In the genomic region with DNA sequence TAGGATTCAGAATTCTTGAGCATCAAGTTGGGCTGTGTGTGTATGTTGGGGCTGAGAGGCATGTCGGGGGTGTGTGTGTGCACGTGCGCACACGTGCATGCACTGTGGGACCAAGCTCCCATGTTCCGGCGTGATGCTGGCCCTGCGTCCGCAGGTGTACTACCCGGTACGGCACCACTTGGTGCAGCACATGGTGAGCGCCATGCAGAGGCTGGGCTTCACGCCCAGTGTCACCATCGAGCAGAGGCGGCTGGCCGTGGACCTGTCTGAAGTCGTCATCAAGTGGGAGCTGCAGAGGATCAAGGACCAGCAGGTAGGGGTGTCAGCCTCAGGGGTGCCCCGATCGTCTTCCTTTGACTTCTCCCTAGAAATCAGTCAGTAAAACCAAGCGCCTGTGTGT, we compare ENCODE assay signal across 17 cellular contexts.
DNase-seq lines count a peak whose midpoint lies in the region; ATAC-seq and TF ChIP-seq lines count a peak whose summit lies in the region.
"Had no signal": no experiment of that assay in that cellular context is flagged by ENCODE, and none has a peak within 500 bp of the region (broad histone marks: within the 10 kb centered on the region; RNA-seq: fewer than 3 reads in every experiment).

No MANE protein-coding gene starts in this region.

- TF ChIP-seq CTCF in heart left ventricle (IDR thresholded peaks at IDR 0.05) (no peak), endodermal cell (conservative IDR thresholded peaks at IDR 0.05) (no peak), omental fat pad (IDR thresholded peaks at IDR 0.05) (no peak)

- no peak overlapping the region for H3K9ac ChIP-seq in endodermal cell (ENCODE audit: extremely low read depth, low read length, poor library complexity, severe bottlenecking)
- H3K9ac ChIP-seq in skeletal muscle tissue (ENCODE audit: low read depth in 1 of 3, low read length in 3 of 3): peak overlapping the region in 1 of 3 donors; percentile 54
- H3K9ac ChIP-seq: BLaER1 had no signal

- H3K27me3 ChIP-seq in heart left ventricle (no peaks in the 10 kb centered on the region), endodermal cell (ENCODE audit: control insufficient read depth, insufficient read depth, low read length, poor library complexity, severe bottlenecking) (no peaks in the 10 kb centered on the region), skeletal muscle tissue (ENCODE audit: control insufficient read depth in 3 of 3, insufficient read depth in 3 of 3, low read length in 3 of 3) (no peaks in the 10 kb centered on the region)
- H3K27me3 ChIP-seq: BLaER1 had no signal

- H3K9me3 ChIP-seq in heart left ventricle: no peaks in the 10 kb centered on the region
- no peaks in the 10 kb centered on the region for H3K9me3 ChIP-seq in endodermal cell (ENCODE audit: control insufficient read depth, low read length)
- H3K9me3 ChIP-seq in skeletal muscle tissue (ENCODE audit: control insufficient read depth in 3 of 3, low read length in 3 of 3): no peaks in the 10 kb centered on the region
- H3K9me3 ChIP-seq: BLaER1, Caco-2, HAP-1 had no signal

- intact Hi-C loops in heart left ventricle (cut with DNase I): no loop called here
- intact Hi-C loops in left cardiac atrium (cut with DNase I): no loop called here

- ATAC-seq in heart left ventricle: peak in 3 of 4 donors; percentile 6 to 39 (median 21)
- no peak for ATAC-seq in left cardiac atrium
- ATAC-seq in omental fat pad (ENCODE audit: low FRiP score): peak; percentile 5

- H3K27ac Mint-ChIP-seq in endodermal cell: peak overlapping the region; percentile 40

- peak overlapping the region in 9 of 12 donors; percentile 55 to 92 (median 82) for H3K27ac ChIP-seq in heart left ventricle
- no peak overlapping the region for H3K27ac ChIP-seq in endodermal cell (ENCODE audit: low read depth, low read length)
- peak overlapping the region; percentile 81 for H3K27ac ChIP-seq in skeletal muscle tissue (ENCODE audit: low read depth, low read length)
- H3K27ac ChIP-seq: BLaER1, HL-60 had no signal

- no peaks in the 10 kb centered on the region for H3K9me3 Mint-ChIP-seq in endodermal cell
- H3K9me3 Mint-ChIP-seq: CD8-positive, alpha-beta memory T cell had no signal

- peaks cover 95% of the 10 kb centered on the region for H3K36me3 Mint-ChIP-seq in endodermal cell (ENCODE audit: low read depth)

- no peaks in the 10 kb centered on the region for H3K27me3 Mint-ChIP-seq in endodermal cell (ENCODE audit: insufficient read depth)
- H3K27me3 Mint-ChIP-seq: CD8-positive, alpha-beta memory T cell had no signal

- H3K36me3 ChIP-seq in heart left ventricle (peaks cover 0 to 100% (median 99%) of the 10 kb centered on the region in 9 donors), endodermal cell (ENCODE audit: control insufficient read depth, insufficient read depth, low read length) (peaks cover 94% of the 10 kb centered on the region), skeletal muscle tissue (ENCODE audit: control insufficient read depth in 3 of 3, insufficient read depth in 3 of 3, low read length in 3 of 3) (peaks cover 66 to 90% (median 83%) of the 10 kb centered on the region in 3 donors)

- no peaks in the 10 kb centered on the region for H3K4me1 Mint-ChIP-seq in endodermal cell
- H3K4me1 Mint-ChIP-seq: CD8-positive, alpha-beta memory T cell had no signal

- TF ChIP-seq POLR2A in heart left ventricle (IDR thresholded peaks at IDR 0.05): no peak

- no peak overlapping the region for H3K4me3 ChIP-seq in heart left ventricle
- no peak overlapping the region for H3K4me3 ChIP-seq in endodermal cell (ENCODE audit: low read length)
- H3K4me3 ChIP-seq in skeletal muscle tissue (ENCODE audit: low read length in 3 of 3): no peak overlapping the region
- H3K4me3 ChIP-seq: BLaER1, HAP-1 had no signal

- WGBS in heart left ventricle, 4 donors: 85 to 93% (median 88%) methylated on average over 11 to 19 of the region's 19 CpGs
- WGBS in endodermal cell (ENCODE audit: insufficient coverage in 1 of 2, insufficient read length in 1 of 2), 2 experiments: 95 to 97% methylated on average over 18 to 19 of the region's 19 CpGs

- peaks cover 0 to 17% (median 0%) of the 10 kb centered on the region in 12 donors for H3K4me1 ChIP-seq in heart left ventricle
- no peaks in the 10 kb centered on the region for H3K4me1 ChIP-seq in endodermal cell (ENCODE audit: control insufficient read depth, insufficient read depth, low read length)
- H3K4me1 ChIP-seq in skeletal muscle tissue (ENCODE audit: control insufficient read depth in 3 of 3, insufficient read depth in 3 of 3, low read length in 3 of 3): peaks cover 0 to 8% (median 6%) of the 10 kb centered on the region in 3 donors
- H3K4me1 ChIP-seq: BLaER1, Caco-2 had no signal

- H3K4me3 Mint-ChIP-seq in endodermal cell: no peak overlapping the region
- H3K4me3 Mint-ChIP-seq: CD8-positive, alpha-beta memory T cell had no signal

- no peak for DNase-seq in heart left ventricle
- no peak for DNase-seq in left cardiac atrium
- no peak for DNase-seq in endodermal cell
- DNase-seq in omental fat pad (ENCODE audit: low spot score): no peak
- DNase-seq in ecto neural progenitor cell (ENCODE audit: low spot score): no peak
- no peak for DNase-seq in nucleus accumbens (lab: John Stamatoyannopoulos, UW)
- DNase-seq: 8988T; AML-193; Caco-2; CD8-positive, alpha-beta memory T cell; DND-41; GDM1; GOT3 had no signal

Comparison
In these comparisons a context has a peak if more than half of its experiments do, and no peak if none do; other contexts are left out.
1. ATAC-seq: peak in heart left ventricle (3 of 4) and omental fat pad (single experiment); none in left cardiac atrium (0 of 2).